ENCODE assay signal across 11 cellular contexts in the genomic region with DNA sequence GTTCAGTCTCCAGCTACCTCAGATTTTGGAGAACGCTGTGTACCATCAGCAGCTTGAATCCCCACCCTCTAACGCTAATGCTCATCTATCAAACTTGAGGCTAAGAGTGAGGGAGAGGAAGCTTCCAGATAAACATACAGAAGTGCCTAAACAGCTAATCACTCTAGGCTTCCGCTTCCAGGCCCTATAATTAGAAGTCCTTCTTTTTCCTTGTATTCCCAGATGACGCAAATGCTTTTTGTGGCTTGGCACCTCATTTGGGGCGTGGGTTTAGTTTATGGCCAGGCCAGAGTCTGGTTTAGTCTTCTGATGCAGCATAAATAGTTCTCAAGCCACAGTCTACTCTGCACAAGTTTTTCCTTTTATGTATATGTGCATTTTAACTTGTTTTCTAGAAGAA.
DNase-seq lines count a peak whose midpoint lies in the region; ATAC-seq and TF ChIP-seq lines count a peak whose summit lies in the region.
"Had no signal": no experiment of that assay in that cellular context is flagged by ENCODE, and none has a peak within 500 bp of the region (broad histone marks: within the 10 kb centered on the region; RNA-seq: fewer than 3 reads in every experiment).

No MANE protein-coding gene starts in this region.

- H3K9me3 Mint-ChIP-seq in HFFc6 = no peaks in the 10 kb centered on the region
- H3K9me3 Mint-ChIP-seq in CD14-positive monocyte = peaks cover 0 to 3% (median 0%) of the 10 kb centered on the region in 7 donors
- H3K9me3 Mint-ChIP-seq: activated B cell treated with CpG ODN at 0.5 μM for 24 hours had no signal

- ATAC-seq in left ventricle myocardium superior (peak; percentile 97), SK-N-SH treated with all-trans-retinoic acid at 6 μM for 48 hours (no peak), omental fat pad (ENCODE audit: low FRiP score) (no peak)

- intact Hi-C loops in left ventricle myocardium superior (cut with micrococcal nuclease) (no loop called here), CD14-positive monocyte (cut with micrococcal nuclease) (no loop called here)

- peak; percentile 86 for DNase-seq in HFFc6
- peak; percentile 95 for DNase-seq in astrocyte of the hippocampus (ENCODE audit: low read depth, low spot score)
- peak; percentile 38 for DNase-seq in left ventricle myocardium superior
- peak; percentile 59 for DNase-seq in superior temporal gyrus (ENCODE audit: extremely low spot score)
- DNase-seq in CD14-positive monocyte (ENCODE audit: low spot score) = no peak
- DNase-seq in omental fat pad (ENCODE audit: low spot score) = no peak
- no peak for DNase-seq in activated gamma-delta T cell treated with Interleukin-2 at 50 U/mL for 16 hours
- DNase-seq: activated B cell treated with CpG ODN at 0.5 μM for 24 hours; effector CD4-positive, alpha-beta T cell; NCI-H1092 treated with DMSO at 0.1 percent for 48 hours had no signal

- H3K27me3 Mint-ChIP-seq in HFFc6 (ENCODE audit: insufficient read depth) (no peaks in the 10 kb centered on the region), CD14-positive monocyte (ENCODE audit: low read depth in 3 of 3) (peaks cover 0 to 2% (median 0%) of the 10 kb centered on the region in 3 donors)
- H3K27me3 Mint-ChIP-seq: activated B cell treated with CpG ODN at 0.5 μM for 24 hours had no signal

- H3K4me1 Mint-ChIP-seq in HFFc6 (ENCODE audit: low read depth) = peaks cover 18% of the 10 kb centered on the region
- H3K4me1 Mint-ChIP-seq in CD14-positive monocyte = peaks cover 4% of the 10 kb centered on the region
- H3K4me1 Mint-ChIP-seq: activated B cell treated with CpG ODN at 0.5 μM for 24 hours had no signal

- no peaks in the 10 kb centered on the region for H3K36me3 Mint-ChIP-seq in HFFc6 (ENCODE audit: low read depth)
- H3K36me3 Mint-ChIP-seq in CD14-positive monocyte = no peaks in the 10 kb centered on the region

- H3K27ac Mint-ChIP-seq in HFFc6 = peak overlapping the region; percentile 88
- H3K27ac Mint-ChIP-seq in CD14-positive monocyte = no peak overlapping the region
- H3K27ac Mint-ChIP-seq: activated B cell treated with CpG ODN at 0.5 μM for 24 hours had no signal

- H3K4me3 Mint-ChIP-seq in HFFc6 = peak overlapping the region; percentile 72
- no peak overlapping the region for H3K4me3 Mint-ChIP-seq in CD14-positive monocyte
- H3K4me3 Mint-ChIP-seq: activated B cell treated with CpG ODN at 0.5 μM for 24 hours had no signal

- TF ChIP-seq CTCF in HFFc6 (IDR thresholded peaks at IDR 0.05) (no peak), CD14-positive monocyte (IDR thresholded peaks at IDR 0.05) (no peak), omental fat pad (IDR thresholded peaks at IDR 0.05) (no peak)

TF ChIP-seq in SK-N-SH treated with all-trans-retinoic acid at 6 μM for 48 hours, 23 proteins besides CTCF, POLR2A, EP300 and RAD21:
- no peak for TF ChIP-seq ARNTL (CRISPR knock-in tag; IDR thresholded peaks at IDR 0.05; ENCODE audit: borderline replicate concordance, low read depth)
- no peak for TF ChIP-seq CSDC2 (CRISPR knock-in tag; IDR thresholded peaks at IDR 0.05)
- TF ChIP-seq ZNF565 (CRISPR knock-in tag; conservative IDR thresholded peaks at IDR 0.05; ENCODE audit: low read depth) = no peak
- TF ChIP-seq PATZ1 (CRISPR knock-in tag; IDR thresholded peaks at IDR 0.05; ENCODE audit: borderline replicate concordance) = no peak
- TF ChIP-seq ZNF8 (CRISPR knock-in tag; IDR thresholded peaks at IDR 0.05) = no peak
- TF ChIP-seq SNAI2 (CRISPR knock-in tag; IDR thresholded peaks at IDR 0.05) = no peak
- no peak for TF ChIP-seq OSR1 (CRISPR knock-in tag; IDR thresholded peaks at IDR 0.05)
- TF ChIP-seq ZNF70 (CRISPR knock-in tag; IDR thresholded peaks at IDR 0.05) = no peak
- TF ChIP-seq TSHZ2 (CRISPR knock-in tag; IDR thresholded peaks at IDR 0.05) = no peak
- TF ChIP-seq ISL1 (CRISPR knock-in tag; IDR thresholded peaks at IDR 0.05) = no peak
- TF ChIP-seq, protein P1, sequence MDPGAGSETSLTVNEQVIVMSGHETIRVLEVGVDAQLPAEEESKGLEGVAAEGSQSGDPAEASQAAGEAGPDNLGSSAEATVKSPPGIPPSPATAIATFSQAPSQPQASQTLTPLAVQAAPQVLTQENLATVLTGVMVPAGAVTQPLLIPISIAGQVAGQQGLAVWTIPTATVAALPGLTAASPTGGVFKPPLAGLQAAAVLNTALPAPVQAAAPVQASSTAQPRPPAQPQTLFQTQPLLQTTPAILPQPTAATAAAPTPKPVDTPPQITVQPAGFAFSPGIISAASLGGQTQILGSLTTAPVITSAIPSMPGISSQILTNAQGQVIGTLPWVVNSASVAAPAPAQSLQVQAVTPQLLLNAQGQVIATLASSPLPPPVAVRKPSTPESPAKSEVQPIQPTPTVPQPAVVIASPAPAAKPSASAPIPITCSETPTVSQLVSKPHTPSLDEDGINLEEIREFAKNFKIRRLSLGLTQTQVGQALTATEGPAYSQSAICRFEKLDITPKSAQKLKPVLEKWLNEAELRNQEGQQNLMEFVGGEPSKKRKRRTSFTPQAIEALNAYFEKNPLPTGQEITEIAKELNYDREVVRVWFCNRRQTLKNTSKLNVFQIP (CRISPR knock-in tag; IDR thresholded peaks at IDR 0.05; ENCODE audit: borderline replicate concordance, low read depth) = no peak
- TF ChIP-seq ZC3H10 (CRISPR knock-in tag; IDR thresholded peaks at IDR 0.05) = no peak
- no peak for TF ChIP-seq ZFP3 (CRISPR knock-in tag; IDR thresholded peaks at IDR 0.05)
- no peak for TF ChIP-seq GLIS3 (CRISPR knock-in tag; IDR thresholded peaks at IDR 0.05)
- TF ChIP-seq ZFP30 (CRISPR knock-in tag; IDR thresholded peaks at IDR 0.05) = no peak

Comparison
In these comparisons a context has a peak if more than half of its experiments do, and no peak if none do; other contexts are left out.
1. DNase-seq: peak in HFFc6 (single experiment), astrocyte of the hippocampus (single experiment), left ventricle myocardium superior (single experiment) and superior temporal gyrus (single experiment); none in CD14-positive monocyte (single experiment), omental fat pad (single experiment) and activated gamma-delta T cell treated with Interleukin-2 at 50 U/mL for 16 hours (single experiment).